ENCODE assay signal across 8 cellular contexts in genomic region chr1:207823531-207823879, GRCh38.
A peak's percentile ranks its signal among the peaks of the same experiment; 100 is the strongest.
DNase-seq lines count a peak whose midpoint lies in the region; ATAC-seq and TF ChIP-seq lines count a peak whose summit lies in the region.

No MANE protein-coding gene starts in this region.

- peak overlapping the region; percentile 95 for H3K4me3 ChIP-seq in CD4-positive, CD25-positive, alpha-beta regulatory T cell (ENCODE audit: low read depth, low read length)
- H3K4me3 ChIP-seq in fibroblast of pulmonary artery (replicated peaks; ENCODE audit: low read depth, low read length), result peak overlapping the region; percentile 21
- peak overlapping the region; percentile 83 for H3K4me3 ChIP-seq in psoas muscle

- no peak for TF ChIP-seq CTCF in fibroblast of pulmonary artery (IDR thresholded peaks at IDR 0.05; ENCODE audit: low read length, missing control alignments)
- no peak for TF ChIP-seq CTCF in psoas muscle (IDR thresholded peaks at IDR 0.05)

- peaks cover 13% of the 10 kb centered on the region for H3K36me3 ChIP-seq in CD4-positive, CD25-positive, alpha-beta regulatory T cell (ENCODE audit: control insufficient read depth, insufficient read depth, low read length)
- H3K36me3 ChIP-seq in psoas muscle (ENCODE audit: insufficient read depth in 1 of 2, low read depth in 1 of 2), result peaks cover 0 to 22% of the 10 kb centered on the region in 2 donors

- POLR2A ChIA-PET in activated CD4-positive, alpha-beta memory T cell treated with anti-CD3 and anti-CD28 coated beads for 36 hours (lab: Charles Lee), result interaction anchor here (0.9 to 3.1 kb wide), 9 partner anchors 10 to 71 kb away, joined by 3 to 19 read pairs (median 5); partner anchors contain the start of gene CD46

- no peak for DNase-seq in CD4-positive, CD25-positive, alpha-beta regulatory T cell
- no peak for DNase-seq in activated CD4-positive, alpha-beta memory T cell treated with anti-CD3 and anti-CD28 coated beads for 36 hours
- DNase-seq in fibroblast of pulmonary artery (ENCODE audit: low read depth) (no peak), psoas muscle (no peak), NCI-H446 treated with DMSO at 0.1 percent for 48 hours (lab: John Stamatoyannopoulos, UW) (no peak)
- no peak for DNase-seq in stimulated activated naive CD4-positive, alpha-beta T cell (lab: John Stamatoyannopoulos, UW)

- peak overlapping the region; percentile 87 to 97 (median 94) for H3K4me3 Mint-ChIP-seq in CD4-positive, CD25-positive, alpha-beta regulatory T cell
- peak overlapping the region; percentile 89 for H3K4me3 Mint-ChIP-seq in activated CD4-positive, alpha-beta memory T cell treated with anti-CD3 and anti-CD28 coated beads for 36 hours

- CTCF ChIA-PET in activated CD4-positive, alpha-beta memory T cell treated with anti-CD3 and anti-CD28 coated beads for 36 hours (lab: Charles Lee), result interaction anchor here (0.9 to 14.0 kb wide), 13 partner anchors 9 to 140 kb away, joined by 3 to 460 read pairs (median 5); no protein-coding TSS in a partner anchor

- H3K27me3 Mint-ChIP-seq in CD4-positive, CD25-positive, alpha-beta regulatory T cell, result peaks cover 11% of the 10 kb centered on the region
- H3K27me3 Mint-ChIP-seq in activated CD4-positive, alpha-beta memory T cell treated with anti-CD3 and anti-CD28 coated beads for 36 hours, result peaks cover 2% of the 10 kb centered on the region

- WGBS in psoas muscle, 3 donors, result 19 to 67% (median 20%) methylated on average over 19 of the region's 19 CpGs

- H3K27ac Mint-ChIP-seq in CD4-positive, CD25-positive, alpha-beta regulatory T cell, result peak overlapping the region; percentile 96 to 100 (median 98)
- H3K27ac Mint-ChIP-seq in activated CD4-positive, alpha-beta memory T cell treated with anti-CD3 and anti-CD28 coated beads for 36 hours, result peak overlapping the region; percentile 97

- peaks cover 80% of the 10 kb centered on the region for H3K4me1 ChIP-seq in CD4-positive, CD25-positive, alpha-beta regulatory T cell (ENCODE audit: control insufficient read depth, insufficient read depth, low read length, poor library complexity, severe bottlenecking)
- H3K4me1 ChIP-seq in psoas muscle, result peaks cover 69% of the 10 kb centered on the region

- intact Hi-C loops in activated CD4-positive, alpha-beta memory T cell treated with anti-CD3 and anti-CD28 coated beads for 36 hours (cut with micrococcal nuclease), result loop anchor here (10.0 kb wide), 2 partner anchors 899 to 1269 kb away; partner anchors contain the start of gene FCMR
- intact Hi-C loops in psoas muscle (cut with DNase I), result no loop called here

- peaks cover 31 to 94% (median 59%) of the 10 kb centered on the region in 4 donors for H3K4me1 Mint-ChIP-seq in CD4-positive, CD25-positive, alpha-beta regulatory T cell
- H3K4me1 Mint-ChIP-seq in activated CD4-positive, alpha-beta memory T cell treated with anti-CD3 and anti-CD28 coated beads for 36 hours (ENCODE audit: low read depth), result peaks cover 85% of the 10 kb centered on the region

- H3K27ac ChIP-seq in CD4-positive, CD25-positive, alpha-beta regulatory T cell (ENCODE audit: insufficient read depth, low read length, poor library complexity, severe bottlenecking), result peak overlapping the region; percentile 95
- peak overlapping the region; percentile 100 for H3K27ac ChIP-seq in psoas muscle

- H3K9me3 ChIP-seq in CD4-positive, CD25-positive, alpha-beta regulatory T cell (ENCODE audit: control insufficient read depth in 2 of 2, low read length in 2 of 2), result no peaks in the 10 kb centered on the region
- H3K9me3 ChIP-seq in psoas muscle, result no peaks in the 10 kb centered on the region

- no peaks in the 10 kb centered on the region for H3K27me3 ChIP-seq in CD4-positive, CD25-positive, alpha-beta regulatory T cell (ENCODE audit: control insufficient read depth, insufficient read depth, low read length)
- no peaks in the 10 kb centered on the region for H3K27me3 ChIP-seq in psoas muscle (ENCODE audit: insufficient read depth in 3 of 3, low read length in 2 of 3)

- H3K9me3 Mint-ChIP-seq in CD4-positive, CD25-positive, alpha-beta regulatory T cell, result peaks cover 0 to 3% (median 0%) of the 10 kb centered on the region in 7 donors
- no peaks in the 10 kb centered on the region for H3K9me3 Mint-ChIP-seq in activated CD4-positive, alpha-beta memory T cell treated with anti-CD3 and anti-CD28 coated beads for 36 hours

- no peak for ATAC-seq in CD4-positive, CD25-positive, alpha-beta regulatory T cell (ENCODE audit: low read depth in 2 of 2)
- ATAC-seq in psoas muscle (peak in 1 of 4 donors; percentile 15), GM18502 (IDR thresholded peaks at IDR 0.05; ENCODE audit: poor library complexity, unreplicated experiment) (no peak)
- ATAC-seq in activated CD4-positive, CD25-positive, alpha-beta regulatory T cell treated with anti-CD3 and anti-CD28 coated beads, Interleukin-2, amount 50 U/mL, for 24 hours, result no peak

- H3K36me3 Mint-ChIP-seq in CD4-positive, CD25-positive, alpha-beta regulatory T cell, result peaks cover 24% of the 10 kb centered on the region
- peaks cover 29% of the 10 kb centered on the region for H3K36me3 Mint-ChIP-seq in activated CD4-positive, alpha-beta memory T cell treated with anti-CD3 and anti-CD28 coated beads for 36 hours

Comparison
In these comparisons a context has a peak if more than half of its experiments do, and no peak if none do; other contexts are left out.
1. H3K4me3 ChIP-seq: peak in every context shown above with its lines; median percentile 95 in CD4-positive, CD25-positive, alpha-beta regulatory T cell; 83 in psoas muscle; 21 in fibroblast of pulmonary artery.